21 cellular contexts compared by ENCODE assay signal in genomic region chr3:99927651-99928390, GRCh38.
DNase-seq lines count a peak whose midpoint lies in the region; ATAC-seq and TF ChIP-seq lines count a peak whose summit lies in the region.
"Had no signal": no experiment of that assay in that cellular context is flagged by ENCODE, and none has a peak within 500 bp of the region (broad histone marks: within the 10 kb centered on the region; RNA-seq: fewer than 3 reads in every experiment).

No MANE protein-coding gene starts in this region.

- H3K4me1 ChIP-seq in HAP-1 (peaks cover 9% of the 10 kb centered on the region), endodermal cell (ENCODE audit: control insufficient read depth, insufficient read depth, low read length) (peaks cover 4% of the 10 kb centered on the region), mesendoderm (ENCODE audit: control insufficient read depth, low read depth, low read length) (peaks cover 7% of the 10 kb centered on the region), subcutaneous abdominal adipose tissue (ENCODE audit: control insufficient read depth in 5 of 5, insufficient read depth in 5 of 5, low read length in 5 of 5) (peaks cover 3 to 39% (median 36%) of the 10 kb centered on the region in 5 donors)

- peaks cover 33% of the 10 kb centered on the region for H3K4me1 Mint-ChIP-seq in endodermal cell

- no peaks in the 10 kb centered on the region for H3K27me3 Mint-ChIP-seq in endodermal cell (ENCODE audit: insufficient read depth)
- H3K27me3 Mint-ChIP-seq: activated naive CD8-positive, alpha-beta T cell; CD4-positive, alpha-beta memory T cell had no signal

- no peak overlapping the region for H2AK5ac ChIP-seq in mesendoderm (ENCODE audit: low read length)

- H3K9ac ChIP-seq in endodermal cell (ENCODE audit: extremely low read depth, low read length, poor library complexity, severe bottlenecking) (no peak overlapping the region), mesendoderm (ENCODE audit: low read length) (no peak overlapping the region), subcutaneous abdominal adipose tissue (ENCODE audit: low read length in 5 of 5) (peak overlapping the region in 2 of 5 donors; percentile 26 to 39)

- DNase-seq in HAP-1 (ENCODE audit: low spot score in 2 of 2) = peak; percentile 24 to 42
- peak; percentile 59 for DNase-seq in endodermal cell
- no peak for DNase-seq in mesendoderm
- no peak for DNase-seq in activated naive CD4-positive, alpha-beta T cell (lab: John Stamatoyannopoulos, UW)
- DNase-seq: activated CD4-positive, alpha-beta T cell treated with anti-CD3 and anti-CD28 coated beads for 1 hour; activated CD8-positive, alpha-beta memory T cell treated with anti-CD3 and anti-CD28 coated beads for 24 hours; activated T-cell treated with anti-CD3 and anti-CD28 coated beads, Interleukin-2, amount 50 U/mL, for 48 hours; body of pancreas; CD4-positive, alpha-beta memory T cell; colonic mucosa; KBM-7; NCI-H187 treated with DMSO at 0.1 percent for 48 hours; NK-92 treated with Interleukin-12 subunit alpha and Interleukin-12 subunit beta, amount 100 ng/mL, for 24 hours; pancreas; stimulated activated CD4-positive, alpha-beta T cell treated with anti-CD3 and anti-CD28 coated beads, Interleukin-4, amount 100 ng/mL, for 4 hours had no signal

- H3K4me3 ChIP-seq in HAP-1 = no peak overlapping the region
- no peak overlapping the region for H3K4me3 ChIP-seq in endodermal cell (ENCODE audit: low read length)
- H3K4me3 ChIP-seq in mesendoderm (ENCODE audit: low read length) = no peak overlapping the region
- H3K4me3 ChIP-seq in subcutaneous abdominal adipose tissue (ENCODE audit: low read depth in 1 of 5, low read length in 5 of 5) = peak overlapping the region in 1 of 5 donors; percentile 16
- H3K4me3 ChIP-seq: body of pancreas, colonic mucosa, pancreas, skin epidermis had no signal

- no peaks in the 10 kb centered on the region for H3K79me2 ChIP-seq in mesendoderm (ENCODE audit: control insufficient read depth, insufficient read depth, low read length)

- H3K4me2 ChIP-seq in mesendoderm (ENCODE audit: low read length) = no peak overlapping the region

- H3K9me3 ChIP-seq in HAP-1 (no peaks in the 10 kb centered on the region), endodermal cell (ENCODE audit: control insufficient read depth, low read length) (no peaks in the 10 kb centered on the region), subcutaneous abdominal adipose tissue (ENCODE audit: control insufficient read depth in 5 of 5, low read length in 5 of 5) (no peaks in the 10 kb centered on the region)
- H3K9me3 ChIP-seq: body of pancreas, colonic mucosa, pancreas had no signal

- H3K79me1 ChIP-seq in mesendoderm (ENCODE audit: low read length) = peaks cover 1% of the 10 kb centered on the region

- H3K23ac ChIP-seq in mesendoderm (ENCODE audit: low read length) = no peak overlapping the region

- H4K8ac ChIP-seq in mesendoderm (ENCODE audit: low read depth, low read length) = no peak overlapping the region

- peak overlapping the region; percentile 20 for H3K27ac ChIP-seq in endodermal cell (ENCODE audit: low read depth, low read length)
- no peak overlapping the region for H3K27ac ChIP-seq in mesendoderm (ENCODE audit: low read depth, low read length)
- H3K27ac ChIP-seq in subcutaneous abdominal adipose tissue (ENCODE audit: low read depth, low read length) = peak overlapping the region; percentile 42
- H3K27ac ChIP-seq: body of pancreas, colonic mucosa, pancreas had no signal

- H3K9me3 Mint-ChIP-seq in endodermal cell = no peaks in the 10 kb centered on the region

- H3K27ac Mint-ChIP-seq in endodermal cell = peak overlapping the region; percentile 69
- H3K27ac Mint-ChIP-seq: activated naive CD8-positive, alpha-beta T cell had no signal

- no peak overlapping the region for H2BK5ac ChIP-seq in mesendoderm (ENCODE audit: low read length)

- ATAC-seq in GM19328 (IDR thresholded peaks at IDR 0.05; ENCODE audit: unreplicated experiment) (no peak), HG03457 (IDR thresholded peaks at IDR 0.05; ENCODE audit: unreplicated experiment) (no peak), GM18519 (IDR thresholded peaks at IDR 0.05; ENCODE audit: low FRiP score, unreplicated experiment) (no peak)
- ATAC-seq: body of pancreas had no signal

- TF ChIP-seq CTCF in endodermal cell (conservative IDR thresholded peaks at IDR 0.05) = no peak

- H2BK120ac ChIP-seq in mesendoderm (ENCODE audit: low read depth, low read length) = no peak overlapping the region

- H3K36me3 Mint-ChIP-seq in endodermal cell (ENCODE audit: low read depth) = peaks cover 1% of the 10 kb centered on the region

- H3K56ac ChIP-seq in mesendoderm (ENCODE audit: low read length) = no peak overlapping the region

- WGBS in endodermal cell (ENCODE audit: insufficient coverage in 1 of 2, insufficient read length in 1 of 2), 2 experiments = 17 to 39% methylated on average over 1 to 7 of the region's 9 CpGs
- no CpG with 5 or more reads among the region's 9 CpGs for WGBS in mesendoderm (ENCODE audit: extremely low coverage, insufficient coverage, low lambda C conversion rate)

- no peak overlapping the region for H3K4ac ChIP-seq in mesendoderm (ENCODE audit: low read depth, low read length)

- H2BK15ac ChIP-seq in mesendoderm (replicated peaks; ENCODE audit: low read depth) = no peak overlapping the region

- no peak overlapping the region for H3K4me3 Mint-ChIP-seq in endodermal cell
- H3K4me3 Mint-ChIP-seq: activated naive CD8-positive, alpha-beta T cell; CD4-positive, alpha-beta memory T cell had no signal

- H3K36me3 ChIP-seq in HAP-1 (replicated peaks) (no peaks in the 10 kb centered on the region), endodermal cell (ENCODE audit: control insufficient read depth, insufficient read depth, low read length) (no peaks in the 10 kb centered on the region), mesendoderm (ENCODE audit: control insufficient read depth, insufficient read depth, low read length) (no peaks in the 10 kb centered on the region), subcutaneous abdominal adipose tissue (ENCODE audit: control insufficient read depth in 5 of 5, insufficient read depth in 5 of 5, low read length in 5 of 5) (no peaks in the 10 kb centered on the region)
- H3K36me3 ChIP-seq: colonic mucosa, pancreas had no signal

- H3K18ac ChIP-seq in mesendoderm (ENCODE audit: low read length) = peak overlapping the region; percentile 3

- H3K27me3 ChIP-seq in HAP-1 (ENCODE audit: low read depth) = no peaks in the 10 kb centered on the region
- no peaks in the 10 kb centered on the region for H3K27me3 ChIP-seq in endodermal cell (ENCODE audit: control insufficient read depth, insufficient read depth, low read length, poor library complexity, severe bottlenecking)
- no peaks in the 10 kb centered on the region for H3K27me3 ChIP-seq in mesendoderm (ENCODE audit: insufficient read depth, low read length, poor library complexity)
- no peaks in the 10 kb centered on the region for H3K27me3 ChIP-seq in subcutaneous abdominal adipose tissue (ENCODE audit: control insufficient read depth in 5 of 5, insufficient read depth in 4 of 5, low read length in 5 of 5)
- H3K27me3 ChIP-seq: body of pancreas, colonic mucosa, pancreas had no signal

- in situ Hi-C loops in HAP-1 (cut with MboI; ENCODE audit: low sequenced_read_pairs) = no loop called here

- no peak overlapping the region for H4K5ac ChIP-seq in mesendoderm (ENCODE audit: low read length)

Comparison
In these comparisons a context has a peak if more than half of its experiments do, and no peak if none do; other contexts are left out.
1. DNase-seq: peak in HAP-1 (2 of 2) and endodermal cell (single experiment); none in mesendoderm (single experiment) and activated naive CD4-positive, alpha-beta T cell (0 of 4).